In the genomic region with DNA sequence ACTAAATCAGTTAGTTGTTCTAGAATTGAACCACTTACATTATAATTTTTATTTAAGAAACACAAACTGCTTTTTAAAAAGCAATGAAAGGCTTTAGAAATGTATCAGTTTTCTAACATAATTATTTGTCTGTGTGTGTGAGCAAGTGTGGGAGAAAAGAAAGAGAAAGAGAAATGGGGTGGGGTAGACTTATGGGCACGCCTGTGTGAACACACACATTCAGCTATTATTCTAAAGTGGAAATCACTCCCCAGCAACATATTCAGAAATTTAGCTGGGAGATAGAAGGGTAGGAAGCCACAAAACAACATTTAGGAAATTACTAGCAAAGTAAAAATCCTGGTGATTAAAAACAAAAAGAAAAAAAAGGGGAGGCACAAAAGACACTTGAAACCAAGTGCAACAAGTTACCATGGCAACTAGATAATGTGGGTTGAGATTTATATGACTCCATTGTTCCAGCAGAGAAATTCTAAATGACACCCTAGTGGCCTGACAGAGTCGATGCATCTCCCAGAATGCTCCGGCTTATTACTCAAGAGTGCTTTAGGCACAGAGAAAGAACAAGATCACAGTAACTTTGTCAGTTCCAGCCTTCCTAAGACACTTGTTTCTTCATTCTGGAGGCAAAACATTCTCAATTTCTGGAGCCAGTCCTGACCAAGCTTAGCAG, we compare ENCODE assay signal across 9 cellular contexts.
A peak's percentile ranks its signal among the peaks of the same experiment; 100 is the strongest.
DNase-seq lines count a peak whose midpoint lies in the region; ATAC-seq and TF ChIP-seq lines count a peak whose summit lies in the region.
"Had no signal": no experiment of that assay in that cellular context is flagged by ENCODE, and none has a peak within 500 bp of the region (broad histone marks: within the 10 kb centered on the region; RNA-seq: fewer than 3 reads in every experiment).

No MANE protein-coding gene starts in this region.

- ATAC-seq in HCT116 = peak; percentile 98

- H3K4me3 Mint-ChIP-seq in chondrocyte (ENCODE audit: unreplicated experiment) = no peak overlapping the region
- no peak overlapping the region for H3K4me3 Mint-ChIP-seq in activated CD4-positive, alpha-beta T cell treated with anti-CD3 and anti-CD28 coated beads, Interleukin-2, amount 10 ng/mL, durations not matched to agents 7 days and 5 days

- H3K9ac ChIP-seq in HCT116 (ENCODE audit: low read length) = no peak overlapping the region
- H3K9ac ChIP-seq: BLaER1 had no signal

- RAD21 ChIA-PET in HCT116 (lab: Charles Lee; ENCODE audit: low non-redundant PET in 1 of 2, low total read pairs in 2 of 2, uncharacterized antibody in 2 of 2, unreplicated experiment in 2 of 2) = no interaction called here

- POLR2A ChIA-PET in HCT116 (lab: Charles Lee) = no interaction called here
- POLR2A ChIA-PET in activated CD4-positive, alpha-beta T cell treated with anti-CD3 and anti-CD28 coated beads, Interleukin-2, amount 10 ng/mL, durations not matched to agents 7 days and 5 days (lab: Charles Lee) = no interaction called here

- no peak for TF ChIP-seq POLR2A in HCT116 (IDR thresholded peaks at IDR 0.05; ENCODE audit: borderline replicate concordance, extremely low read depth, insufficient read depth, insufficient read length)

- H2AFZ ChIP-seq in HCT116 (ENCODE audit: low read depth, low read length, poor library complexity, severe bottlenecking) = no peak overlapping the region

- TF ChIP-seq RAD21 in HCT116 (IDR thresholded peaks at IDR 0.05; ENCODE audit: low read depth) = peak; percentile 32

- peak in 2 of 3 experiments; percentile 69 to 70; a peak in 4 of 6 replicates for TF ChIP-seq CTCF in HCT116 (IDR thresholded peaks at IDR 0.05 in 2 of 3, conservative IDR thresholded peaks at IDR 0.05 in 1 of 3; ENCODE audit: borderline replicate concordance in 1 of 3, insufficient read depth in 1 of 3, low read depth in 2 of 3, low read length in 2 of 3)
- peak; percentile 40 for TF ChIP-seq CTCF in chondrocyte (IDR thresholded peaks at IDR 0.05)
- TF ChIP-seq CTCF in retinal pigment epithelial cell (conservative IDR thresholded peaks at IDR 0.05; ENCODE audit: low read depth, low read length) = peak; percentile 63

- peaks cover 3% of the 10 kb centered on the region for H3K27me3 Mint-ChIP-seq in chondrocyte (ENCODE audit: low read depth)
- H3K27me3 Mint-ChIP-seq in activated CD4-positive, alpha-beta T cell treated with anti-CD3 and anti-CD28 coated beads, Interleukin-2, amount 10 ng/mL, durations not matched to agents 7 days and 5 days = no peaks in the 10 kb centered on the region

- H3K9me3 Mint-ChIP-seq in chondrocyte (ENCODE audit: low read depth) = no peaks in the 10 kb centered on the region
- peaks cover under 1% of the 10 kb centered on the region for H3K9me3 Mint-ChIP-seq in activated CD4-positive, alpha-beta T cell treated with anti-CD3 and anti-CD28 coated beads, Interleukin-2, amount 10 ng/mL, durations not matched to agents 7 days and 5 days

- no peaks in the 10 kb centered on the region for H3K4me1 ChIP-seq in HCT116 (ENCODE audit: control insufficient read depth in 1 of 2, insufficient read depth in 2 of 2, low read length in 2 of 2)
- H3K4me1 ChIP-seq: BLaER1 had no signal

- H3K4me3 ChIP-seq in HCT116 (replicated peaks in 1 of 2; ENCODE audit: low read depth in 1 of 2, low read length in 2 of 2) (no peak overlapping the region), retinal pigment epithelial cell (ENCODE audit: low read length) (no peak overlapping the region)
- H3K4me3 ChIP-seq: BLaER1 had no signal

- no peaks in the 10 kb centered on the region for H3K9me2 ChIP-seq in HCT116 (ENCODE audit: insufficient read depth)

- no peaks in the 10 kb centered on the region for H4K20me1 ChIP-seq in HCT116 (ENCODE audit: insufficient read depth)
- H4K20me1 ChIP-seq: BLaER1 had no signal

- no peaks in the 10 kb centered on the region for H3K36me3 Mint-ChIP-seq in chondrocyte (ENCODE audit: low read depth)
- no peaks in the 10 kb centered on the region for H3K36me3 Mint-ChIP-seq in activated CD4-positive, alpha-beta T cell treated with anti-CD3 and anti-CD28 coated beads, Interleukin-2, amount 10 ng/mL, durations not matched to agents 7 days and 5 days (ENCODE audit: low read depth)

- H3K4me2 ChIP-seq in HCT116 (ENCODE audit: low read length) = no peak overlapping the region
- H3K4me2 ChIP-seq: BLaER1 had no signal

- H3K4me1 Mint-ChIP-seq in chondrocyte (ENCODE audit: low read depth) = no peaks in the 10 kb centered on the region
- H3K4me1 Mint-ChIP-seq in activated CD4-positive, alpha-beta T cell treated with anti-CD3 and anti-CD28 coated beads, Interleukin-2, amount 10 ng/mL, durations not matched to agents 7 days and 5 days = no peaks in the 10 kb centered on the region

- no peak overlapping the region for H3K27ac ChIP-seq in HCT116 (ENCODE audit: low read depth, low read length)
- H3K27ac ChIP-seq: BLaER1 had no signal

- DNase-seq in NCI-H146 (lab: John Stamatoyannopoulos, UW) (peak; percentile 5), NCI-H146 treated with DMSO at 0.1 percent for 48 hours (lab: John Stamatoyannopoulos, UW; ENCODE audit: unreplicated experiment) (no peak), HCT116 (ENCODE audit: low read depth, low spot score) (peak; percentile 69), NCI-H2029 treated with DMSO at 0.1 percent for 48 hours (lab: John Stamatoyannopoulos, UW) (peak; percentile 5), chondrocyte (ENCODE audit: low spot score) (no peak), retinal pigment epithelial cell (ENCODE audit: low read depth) (peak; percentile 51)
- DNase-seq in activated CD4-positive, alpha-beta T cell treated with anti-CD3 and anti-CD28 coated beads, Interleukin-2, amount 10 ng/mL, durations not matched to agents 7 days and 5 days = no peak
- DNase-seq in stimulated activated CD4-positive, alpha-beta T cell treated with anti-CD3 and anti-CD28 coated beads, Interleukin-2, amount 100 ng/mL, for 48 hours = no peak

- no peaks in the 10 kb centered on the region for H3K36me3 ChIP-seq in HCT116 (ENCODE audit: control insufficient read depth in 1 of 2, insufficient read depth in 2 of 2, low read length in 2 of 2)
- H3K36me3 ChIP-seq: BLaER1 had no signal

- no peaks in the 10 kb centered on the region for H3K9me3 ChIP-seq in HCT116 (ENCODE audit: control insufficient read depth in 1 of 2, insufficient read depth in 1 of 2, low read depth in 1 of 2, low read length in 2 of 2)
- H3K9me3 ChIP-seq: BLaER1 had no signal

- no peaks in the 10 kb centered on the region for H3K27me3 ChIP-seq in HCT116 (ENCODE audit: insufficient read depth, low read length)
- H3K27me3 ChIP-seq: BLaER1 had no signal

- H3K79me2 ChIP-seq in HCT116 (ENCODE audit: insufficient read depth, low read length) = no peaks in the 10 kb centered on the region

- BruUV-seq in HCT116 (replicated peaks; lab: Mats Ljungman, UMichigan) = no TSS peak

- intact Hi-C loops in HCT116 (cut with micrococcal nuclease) = no loop called here

- H3K27ac Mint-ChIP-seq in chondrocyte (ENCODE audit: unreplicated experiment) = no peak overlapping the region
- H3K27ac Mint-ChIP-seq in activated CD4-positive, alpha-beta T cell treated with anti-CD3 and anti-CD28 coated beads, Interleukin-2, amount 10 ng/mL, durations not matched to agents 7 days and 5 days = no peak overlapping the region

- CTCF ChIA-PET in HCT116 (lab: Charles Lee) = no interaction called here
- CTCF ChIA-PET in activated CD4-positive, alpha-beta T cell treated with anti-CD3 and anti-CD28 coated beads, Interleukin-2, amount 10 ng/mL, durations not matched to agents 7 days and 5 days (lab: Charles Lee) = interaction anchor here (0.6 kb wide), 1 partner anchor 1234 kb away, joined by 3 read pairs; no protein-coding TSS in a partner anchor

TF ChIP-seq in HCT116, 20 proteins besides CTCF, POLR2A, EP300 and RAD21:
- TF ChIP-seq JUND (IDR thresholded peaks at IDR 0.05) = no peak
- TF ChIP-seq CEBPB (IDR thresholded peaks at IDR 0.05; ENCODE audit: low read depth) = peak; percentile 51; the same call in 1 of the 2 replicates
- TF ChIP-seq FOSL1 (IDR thresholded peaks at IDR 0.05; ENCODE audit: low read depth) = peak; percentile 9; the same call in 1 of the 2 replicates
- no peak for TF ChIP-seq POLR2AphosphoS5 (IDR thresholded peaks at IDR 0.05; ENCODE audit: low read depth, low read length)
- no peak for TF ChIP-seq EZH2 (IDR thresholded peaks at IDR 0.05)

Comparison
In these comparisons a context has a peak if more than half of its experiments do, and no peak if none do; other contexts are left out.
1. DNase-seq: peak in NCI-H146 (single experiment), HCT116 (single experiment), NCI-H2029 treated with DMSO at 0.1 percent for 48 hours (single experiment) and retinal pigment epithelial cell (single experiment); none in NCI-H146 treated with DMSO at 0.1 percent for 48 hours (single experiment), chondrocyte (single experiment), activated CD4-positive, alpha-beta T cell treated with anti-CD3 and anti-CD28 coated beads, Interleukin-2, amount 10 ng/mL, durations not matched to agents 7 days and 5 days (single experiment) and stimulated activated CD4-positive, alpha-beta T cell treated with anti-CD3 and anti-CD28 coated beads, Interleukin-2, amount 100 ng/mL, for 48 hours (0 of 2).
2. Peak in every context shown above with its lines, with median percentiles within 50 percentile points of each other: CTCF ChIP-seq.